Comparison of ENCODE assay signal across 8 cellular contexts in genomic region chr15:36883705-36884355, GRCh38.
DNase-seq lines count a peak whose midpoint lies in the region; ATAC-seq and TF ChIP-seq lines count a peak whose summit lies in the region.

No MANE protein-coding gene starts in this region.

- H3K4me1 Mint-ChIP-seq in progenitor cell of endocrine pancreas (ENCODE audit: low read depth), result peaks cover 72% of the 10 kb centered on the region

- H3K27me3 ChIP-seq in adipocyte (replicated peaks; ENCODE audit: control insufficient read depth, insufficient read depth, low read length) (peaks cover 46% of the 10 kb centered on the region), heart right ventricle (peaks cover 0 to 100% (median 66%) of the 10 kb centered on the region in 7 donors)

- H3K4me3 ChIP-seq in adipocyte (ENCODE audit: low read length), result peak overlapping the region; percentile 70
- peak overlapping the region in 9 of 10 donors; percentile 21 to 53 (median 40) for H3K4me3 ChIP-seq in heart right ventricle

- CTCF ChIA-PET in GM10248 (lab: Yijun Ruan, JAX) (interaction anchor here (0.7 to 2.4 kb wide), 24 partner anchors 9 to 1008 kb away, joined by 3 to 18 read pairs (median 4); no protein-coding TSS in a partner anchor), HEK293T (lab: Yijun Ruan, JAX) (interaction anchor here (0.6 to 1.1 kb wide), 7 partner anchors 9 to 1132 kb away, joined by 3 to 4 read pairs (median 3); no protein-coding TSS in a partner anchor)

- peaks cover 18% of the 10 kb centered on the region for H3K4me1 ChIP-seq in adipocyte (ENCODE audit: control insufficient read depth, insufficient read depth, low read length)
- peaks cover 0 to 28% (median 4%) of the 10 kb centered on the region in 9 donors for H3K4me1 ChIP-seq in heart right ventricle

- H3K9me3 Mint-ChIP-seq in progenitor cell of endocrine pancreas (ENCODE audit: low read depth), result no peaks in the 10 kb centered on the region

- POLR2A ChIA-PET in GM10248 (lab: Yijun Ruan, JAX), result interaction anchor here (1.0 kb wide), 1 partner anchor 218 kb away, joined by 5 read pairs; no protein-coding TSS in a partner anchor
- POLR2A ChIA-PET in HEK293T (lab: Yijun Ruan, JAX), result interaction anchor here (2.2 kb wide), 1 partner anchor 217 kb away, joined by 9 read pairs; the partner anchor contains the start of gene MEIS2

- H3K36me3 ChIP-seq in adipocyte (ENCODE audit: control insufficient read depth, insufficient read depth, low read length, severe bottlenecking), result no peaks in the 10 kb centered on the region
- H3K36me3 ChIP-seq in heart right ventricle, result no peaks in the 10 kb centered on the region

- H3K27me3 Mint-ChIP-seq in progenitor cell of endocrine pancreas, result peaks cover 22% of the 10 kb centered on the region

- peaks cover 2% of the 10 kb centered on the region for H3K9me3 ChIP-seq in adipocyte (ENCODE audit: control insufficient read depth, low read length)
- no peaks in the 10 kb centered on the region for H3K9me3 ChIP-seq in heart right ventricle

- in situ Hi-C loops in SK-MEL-5 (cut with HindIII; ENCODE audit: low pct_unique_long_range_greater_than_20kb, low sequenced_read_pairs), result no loop called here

- intact Hi-C loops in heart right ventricle (cut with DNase I), result loop anchor here in 8 of 10 donors (2.0 to 10.0 kb wide), 10 partner anchors 213 to 1001 kb away; partner anchors contain the start of gene MEIS2 (in 2 of the 8)

- no peak overlapping the region for H3K27ac ChIP-seq in heart right ventricle

- peak overlapping the region; percentile 92 for H3K27ac Mint-ChIP-seq in progenitor cell of endocrine pancreas

- DNase-seq in GM10248 (ENCODE audit: extremely low spot score) (peak; percentile 76), HEK293T (ENCODE audit: extremely low spot score) (peak; percentile 72), NCI-H1092 (lab: John Stamatoyannopoulos, UW) (peak; percentile 53), SK-MEL-5 (ENCODE audit: low read depth, low spot score) (peak; percentile 86), adipocyte (ENCODE audit: low read depth) (peak; percentile 96), heart right ventricle (peak; percentile 87 to 88), progenitor cell of endocrine pancreas (ENCODE audit: low spot score, unreplicated experiment) (peak; percentile 76)

- H3K4me3 Mint-ChIP-seq in progenitor cell of endocrine pancreas (ENCODE audit: low read depth), result peak overlapping the region; percentile 59

- ATAC-seq in heart right ventricle, result peak; percentile 85 to 96 (median 91)
- ATAC-seq in HG02981 (IDR thresholded peaks at IDR 0.05; ENCODE audit: unreplicated experiment), result no peak

- H3K36me3 Mint-ChIP-seq in progenitor cell of endocrine pancreas (ENCODE audit: insufficient read depth), result no peaks in the 10 kb centered on the region

- H3K9ac ChIP-seq in adipocyte (ENCODE audit: low read length), result peak overlapping the region; percentile 35

- peak; percentile 87 for TF ChIP-seq CTCF in GM10248 (IDR thresholded peaks at IDR 0.05; ENCODE audit: control extremely low read depth, extremely low read depth, low read depth, missing control alignments)
- peak; percentile 76 to 88 (median 84) for TF ChIP-seq CTCF in heart right ventricle (IDR thresholded peaks at IDR 0.05)
- TF ChIP-seq CTCF in progenitor cell of endocrine pancreas (IDR thresholded peaks at IDR 0.05; ENCODE audit: unreplicated experiment), result peak; percentile 93

- WGBS in heart right ventricle, 2 donors, result 6 to 9% methylated on average over 24 of the region's 24 CpGs

TF ChIP-seq in HEK293T, 16 proteins besides CTCF, POLR2A, EP300 and RAD21:
- no peak for TF ChIP-seq CTBP1 (IDR thresholded peaks at IDR 0.05; ENCODE audit: borderline replicate concordance)
